In the genomic region with DNA sequence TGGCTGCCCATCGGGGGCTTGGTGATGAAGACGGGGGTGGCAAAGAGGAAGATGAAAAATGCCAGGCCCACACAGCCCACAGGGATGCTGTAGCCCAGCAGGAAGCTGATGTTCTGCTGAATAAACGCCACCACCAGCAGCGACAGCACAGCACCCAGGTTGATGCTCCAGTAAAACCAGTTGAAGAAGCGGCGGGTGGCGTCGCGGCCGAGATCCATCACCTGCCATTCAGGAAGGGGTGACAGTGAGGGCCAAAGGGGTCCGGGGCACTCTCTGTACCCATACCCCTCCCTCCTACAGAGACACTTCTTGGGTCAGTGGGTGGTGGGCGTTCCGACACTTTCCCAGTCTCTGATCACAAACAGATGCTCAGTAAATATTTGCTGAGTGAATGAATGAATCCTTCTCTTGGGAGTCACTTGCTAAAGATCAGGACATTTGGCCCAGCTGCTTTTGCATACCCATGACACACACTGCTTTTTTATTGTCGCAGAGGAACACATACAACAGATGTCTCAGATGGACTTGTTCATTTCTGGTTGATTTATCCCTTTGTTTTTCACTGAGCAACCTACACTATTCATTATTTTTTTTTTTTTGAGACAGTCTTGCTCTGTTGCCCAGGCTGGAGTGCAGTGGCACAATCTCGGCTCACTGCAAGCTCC, we compare ENCODE assay signal across 16 cellular contexts. TPM values are rescaled to one million over a fixed set of nuclear protein-coding genes. Genes with fewer than 3 reads are reported as not detected.
DNase-seq lines count a peak whose midpoint lies in the region; ATAC-seq and TF ChIP-seq lines count a peak whose summit lies in the region.
"Had no signal": no experiment of that assay in that cellular context is flagged by ENCODE, and none has a peak within 500 bp of the region (broad histone marks: within the 10 kb centered on the region; RNA-seq: fewer than 3 reads in every experiment).

No MANE protein-coding gene starts in this region.

- no peak for TF ChIP-seq CTCF in neural crest cell (conservative IDR thresholded peaks at IDR 0.05)

- no peaks in the 10 kb centered on the region for H3K9me3 ChIP-seq in T-helper 17 cell (ENCODE audit: control insufficient read depth, low read length, poor library complexity, severe bottlenecking)
- H3K9me3 ChIP-seq: Peyer's patch, SK-N-SH had no signal

- H3K4me1 Mint-ChIP-seq in T-helper 17 cell (peaks cover 6% of the 10 kb centered on the region), neural crest cell (peaks cover 65% of the 10 kb centered on the region)

- no peak overlapping the region for H3K4me3 Mint-ChIP-seq in T-helper 17 cell
- peak overlapping the region; percentile 27 for H3K4me3 Mint-ChIP-seq in neural crest cell
- H3K4me3 Mint-ChIP-seq: CD8-positive, alpha-beta T cell had no signal

- H3K36me3 Mint-ChIP-seq in T-helper 17 cell (ENCODE audit: low read depth) (peaks cover 3% of the 10 kb centered on the region), neural crest cell (ENCODE audit: low read depth) (no peaks in the 10 kb centered on the region)

- H3K27me3 Mint-ChIP-seq in T-helper 17 cell = peaks cover 21% of the 10 kb centered on the region
- peaks cover 28% of the 10 kb centered on the region for H3K27me3 Mint-ChIP-seq in neural crest cell (ENCODE audit: low read depth)

- H3K9me3 Mint-ChIP-seq in neural crest cell = no peaks in the 10 kb centered on the region
- H3K9me3 Mint-ChIP-seq: CD8-positive, alpha-beta T cell had no signal

- H3K27ac Mint-ChIP-seq in T-helper 17 cell (peak overlapping the region; percentile 9), neural crest cell (ENCODE audit: unreplicated experiment) (no peak overlapping the region)
- H3K27ac Mint-ChIP-seq: CD8-positive, alpha-beta T cell had no signal

- DNase-seq in COLO668 (lab: John Stamatoyannopoulos, UW; ENCODE audit: unreplicated experiment) (peak; percentile 49), NCI-H1694 (lab: John Stamatoyannopoulos, UW) (peak; percentile 80), T-helper 17 cell (no peak), neural crest cell (ENCODE audit: low read depth, low spot score) (no peak), AG08395 (ENCODE audit: low spot score) (no peak), T-helper 2 cell (no peak)
- DNase-seq: ACHN; CD8-positive, alpha-beta T cell; NCI-H187; Peyer's patch; Right ventricle myocardium superior; SK-N-SH; T-helper 1 cell had no signal

- ATAC-seq in T-helper 17 cell (no peak), GM18873 (IDR thresholded peaks at IDR 0.05; ENCODE audit: low FRiP score, unreplicated experiment) (no peak)
- ATAC-seq: CD8-positive, alpha-beta T cell; K562 had no signal

RNA-seq across cellular contexts. Expression of a gene that starts 5.2 kb away (rescaled TPM):
- total RNA-seq in T-helper 17 cell (10 to 100 TPM in 1 of 2 donors, 1 to 10 TPM in 1; 3.5 to 11.2 TPM), neural crest cell (7.4 and 10.4 TPM in 2 replicates)

RNA-seq across cellular contexts. Expression of a gene that starts 22.5 kb away (rescaled TPM):
- total RNA-seq in T-helper 17 cell (not detected), neural crest cell (195 and 216 TPM in 2 replicates)
- total RNA-seq: CD8-positive, alpha-beta T cell had no signal

RNA-seq across cellular contexts. Expression of a gene that starts 24.7 kb away (rescaled TPM):
- total RNA-seq in T-helper 17 cell (100 to 1,000 TPM; 533 to 568 TPM), neural crest cell (0.30 and 0.39 TPM in 2 replicates)
- total RNA-seq: H4 had no signal

RNA-seq across cellular contexts. Expression of a gene that starts 32.8 kb away (rescaled TPM):
- total RNA-seq in T-helper 17 cell = 10 to 100 TPM; 42.8 to 52.7 TPM
- total RNA-seq in neural crest cell = 64.4 and 65.6 TPM in 2 replicates

RNA-seq across cellular contexts. Expression of a gene that starts 40.3 kb away (rescaled TPM):
- total RNA-seq in T-helper 17 cell (10 to 100 TPM; 66.7 to 87.5 TPM), neural crest cell (183 and 189 TPM in 2 replicates)

Comparison
In these comparisons a context has a peak if more than half of its experiments do, and no peak if none do; other contexts are left out.
1. DNase-seq: peak in COLO668 (single experiment) and NCI-H1694 (single experiment); none in T-helper 17 cell (0 of 3), neural crest cell (single experiment), AG08395 (single experiment) and T-helper 2 cell (0 of 5).
2. RNA of a gene that starts 22.5 kb away (total RNA-seq): 195 to 216 TPM in neural crest cell; not detected in T-helper 17 cell; every median in the first group is over 100 times any median in the second.
3. RNA of a gene that starts 24.7 kb away (total RNA-seq): 533 to 568 TPM in T-helper 17 cell; 0.30 to 0.39 TPM in neural crest cell; every median in the first group is over 100 times any median in the second.